Comparison of ENCODE assay signal across 14 cellular contexts in the genomic region with DNA sequence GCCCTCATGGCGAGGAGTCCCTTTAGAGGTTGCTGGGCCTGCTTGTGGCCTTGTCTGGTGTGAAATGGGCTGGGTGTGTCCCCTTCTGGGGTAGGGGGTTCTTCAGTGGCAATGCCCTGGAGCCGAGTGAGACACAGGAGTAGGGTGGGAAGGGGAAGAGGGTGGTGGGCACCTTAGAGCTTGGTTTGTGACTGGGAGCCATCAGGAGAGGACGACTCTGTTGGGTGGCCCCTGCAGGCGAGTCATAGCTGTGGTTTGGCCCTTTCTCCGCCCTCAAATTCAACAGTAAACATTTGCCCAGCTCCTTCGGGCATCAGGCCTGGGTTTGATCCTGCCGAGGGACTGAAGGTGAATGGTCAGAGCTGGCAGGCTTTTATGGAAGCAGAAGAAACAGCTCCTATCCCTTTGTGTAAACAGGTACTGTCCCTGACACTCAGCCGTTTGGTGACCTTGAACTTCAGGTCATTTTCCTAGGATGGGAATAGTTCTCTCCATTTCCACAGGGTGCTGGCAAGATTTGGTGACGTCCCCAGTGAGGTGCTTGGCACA. TPM values are rescaled to one million over a fixed set of nuclear protein-coding genes. Genes with fewer than 3 reads are reported as not detected.
DNase-seq lines count a peak whose midpoint lies in the region; ATAC-seq, FAIRE-seq and TF ChIP-seq lines count a peak whose summit lies in the region.
"Had no signal": no experiment of that assay in that cellular context is flagged by ENCODE, and none has a peak within 500 bp of the region (broad histone marks: within the 10 kb centered on the region; RNA-seq: fewer than 3 reads in every experiment).

No MANE protein-coding gene starts in this region.

- no peak for TF ChIP-seq POLR2A in GM12878 (IDR thresholded peaks at IDR 0.05; ENCODE audit: low read depth, low read length)

- ATAC-seq in CD4-positive, CD25-positive, alpha-beta regulatory T cell (ENCODE audit: low read depth in 2 of 2) = no peak
- no peak for ATAC-seq in GM12878
- no peak for ATAC-seq in naive thymus-derived CD8-positive, alpha-beta T cell
- ATAC-seq in GM21723 (IDR thresholded peaks at IDR 0.05; ENCODE audit: unreplicated experiment) = no peak
- ATAC-seq in HG03139 (IDR thresholded peaks at IDR 0.05; ENCODE audit: unreplicated experiment) = no peak

- no peak overlapping the region for H3K4me3 ChIP-seq in CD4-positive, CD25-positive, alpha-beta regulatory T cell (ENCODE audit: low read depth, low read length)
- no peak overlapping the region for H3K4me3 ChIP-seq in GM12878

- TF ChIP-seq CTCF in GM12878 (IDR thresholded peaks at IDR 0.05 in 2 of 3, conservative IDR thresholded peaks at IDR 0.05 in 1 of 3; ENCODE audit: control insufficient read depth in 2 of 3, extremely low read depth in 1 of 3, insufficient read depth in 1 of 3, low read depth in 3 of 3, low read length in 3 of 3) = no peak

- peak overlapping the region; percentile 48; the same call in 1 of the 2 replicates for H3K4me2 ChIP-seq in GM12878 (ENCODE audit: control insufficient read depth, insufficient read depth)

- no peaks in the 10 kb centered on the region for H3K9me3 ChIP-seq in CD4-positive, CD25-positive, alpha-beta regulatory T cell (ENCODE audit: control insufficient read depth in 2 of 2, low read length in 2 of 2)
- H3K9me3 ChIP-seq in GM12878 (replicated peaks; ENCODE audit: control insufficient read depth, insufficient read depth, low read length) = no peaks in the 10 kb centered on the region

- no peak overlapping the region for H3K27ac ChIP-seq in CD4-positive, CD25-positive, alpha-beta regulatory T cell (ENCODE audit: insufficient read depth, low read length, poor library complexity, severe bottlenecking)
- no peak overlapping the region for H3K27ac ChIP-seq in GM12878 (ENCODE audit: control insufficient read depth, insufficient read depth)

- peaks cover 22% of the 10 kb centered on the region for H3K4me1 ChIP-seq in CD4-positive, CD25-positive, alpha-beta regulatory T cell (ENCODE audit: control insufficient read depth, insufficient read depth, low read length, poor library complexity, severe bottlenecking)
- peaks cover 5% of the 10 kb centered on the region; the same call in 1 of the 2 replicates for H3K4me1 ChIP-seq in GM12878 (ENCODE audit: control insufficient read depth, insufficient read depth, low read length)

- 62% methylated on average over 9 of the region's 9 CpGs for WGBS in GM12878 (ENCODE audit: insufficient coverage, insufficient replicate concordance, low lambda C conversion rate, missing lambda C conversion rate)

- CTCF ChIA-PET in GM12878 (lab: Yijun Ruan, JAX) = interaction anchor here (1.1 to 1.6 kb wide), 2 partner anchors 25 to 171 kb away, joined by 3 read pairs; a partner anchor contains a TSS
- CTCF ChIA-PET in activated CD4-positive, alpha-beta memory T cell treated with anti-CD3 and anti-CD28 coated beads, Interleukin-2, amount 10 ng/mL, durations not matched to agents 7 days and 5 days (lab: Charles Lee) = no interaction called here

- no peaks in the 10 kb centered on the region for H3K27me3 ChIP-seq in CD4-positive, CD25-positive, alpha-beta regulatory T cell (ENCODE audit: control insufficient read depth, insufficient read depth, low read length)
- no peaks in the 10 kb centered on the region for H3K27me3 ChIP-seq in GM12878 (replicated peaks in 1 of 2; ENCODE audit: control insufficient read depth in 2 of 2, insufficient read depth in 2 of 2, low read length in 1 of 2)

- no peak for FAIRE-seq in GM12878 (lab: Jason Lieb, UNC)

- POLR2A ChIA-PET in GM12878 (lab: Charles Lee) = interaction anchor here (2.1 kb wide), 1 partner anchor 12 kb away, joined by 7 read pairs; a partner anchor contains a TSS
- POLR2A ChIA-PET in naive thymus-derived CD8-positive, alpha-beta T cell (lab: Charles Lee) = interaction anchor here (0.7 to 1.8 kb wide), 4 partner anchors 10 to 25 kb away, joined by 3 to 12 read pairs (median 6); a partner anchor contains a TSS
- POLR2A ChIA-PET in activated CD4-positive, alpha-beta memory T cell treated with anti-CD3 and anti-CD28 coated beads, Interleukin-2, amount 10 ng/mL, durations not matched to agents 7 days and 5 days (lab: Charles Lee) = interaction anchor here (0.9 to 1.5 kb wide), 5 partner anchors 10 to 306 kb away, joined by 3 to 6 read pairs (median 3); a partner anchor contains a TSS

- H2AFZ ChIP-seq in GM12878 (ENCODE audit: control insufficient read depth, low read depth, low read length) = no peak overlapping the region

- peaks cover 0 to 2% (median 0%) of the 10 kb centered on the region in 7 donors for H3K9me3 Mint-ChIP-seq in CD4-positive, CD25-positive, alpha-beta regulatory T cell
- H3K9me3 Mint-ChIP-seq in naive thymus-derived CD8-positive, alpha-beta T cell = no peaks in the 10 kb centered on the region
- H3K9me3 Mint-ChIP-seq in activated CD4-positive, alpha-beta memory T cell treated with anti-CD3 and anti-CD28 coated beads, Interleukin-2, amount 10 ng/mL, durations not matched to agents 7 days and 5 days = no peaks in the 10 kb centered on the region

- RAD21 ChIA-PET in GM12878 (lab: Charles Lee; ENCODE audit: unreplicated experiment) = no interaction called here

- TF ChIP-seq RAD21 in GM12878 (IDR thresholded peaks at IDR 0.05; ENCODE audit: insufficient read depth, low read depth, low read length) = no peak

- in situ Hi-C loops in GM12878 (cut with MboI) = no loop called here

- no peak overlapping the region for H3K27ac Mint-ChIP-seq in CD4-positive, CD25-positive, alpha-beta regulatory T cell
- H3K27ac Mint-ChIP-seq in naive thymus-derived CD8-positive, alpha-beta T cell = peak overlapping the region in 3 of 10 donors; percentile 52 to 77 (median 65)
- no peak overlapping the region for H3K27ac Mint-ChIP-seq in activated CD4-positive, alpha-beta memory T cell treated with anti-CD3 and anti-CD28 coated beads, Interleukin-2, amount 10 ng/mL, durations not matched to agents 7 days and 5 days

- TF ChIP-seq EP300 in GM12878 (IDR thresholded peaks at IDR 0.05; ENCODE audit: borderline replicate concordance in 1 of 2, control insufficient read depth in 1 of 2, low read depth in 2 of 2, low read length in 2 of 2) = no peak

- SMC1A ChIA-PET in GM12878 (lab: Charles Lee; ENCODE audit: uncharacterized antibody, unreplicated experiment) = interaction anchor here (1.6 kb wide), 1 partner anchor 26 kb away, joined by 3 read pairs; a partner anchor contains a TSS

- H3K4me3 Mint-ChIP-seq in CD4-positive, CD25-positive, alpha-beta regulatory T cell = peak overlapping the region; percentile 41 to 75 (median 72)
- H3K4me3 Mint-ChIP-seq in naive thymus-derived CD8-positive, alpha-beta T cell = peak overlapping the region in 6 of 10 donors; percentile 7 to 70 (median 24)
- H3K4me3 Mint-ChIP-seq in activated CD4-positive, alpha-beta memory T cell treated with anti-CD3 and anti-CD28 coated beads, Interleukin-2, amount 10 ng/mL, durations not matched to agents 7 days and 5 days = no peak overlapping the region

- H3K4me1 Mint-ChIP-seq in CD4-positive, CD25-positive, alpha-beta regulatory T cell = peaks cover 0 to 34% (median 7%) of the 10 kb centered on the region in 4 donors
- peaks cover 0 to 26% (median 13%) of the 10 kb centered on the region in 4 donors for H3K4me1 Mint-ChIP-seq in naive thymus-derived CD8-positive, alpha-beta T cell
- H3K4me1 Mint-ChIP-seq in activated CD4-positive, alpha-beta memory T cell treated with anti-CD3 and anti-CD28 coated beads, Interleukin-2, amount 10 ng/mL, durations not matched to agents 7 days and 5 days = peaks cover 22% of the 10 kb centered on the region

- H3K27me3 Mint-ChIP-seq in CD4-positive, CD25-positive, alpha-beta regulatory T cell = no peaks in the 10 kb centered on the region
- peaks cover 0 to 2% (median 0%) of the 10 kb centered on the region in 5 donors for H3K27me3 Mint-ChIP-seq in naive thymus-derived CD8-positive, alpha-beta T cell
- no peaks in the 10 kb centered on the region for H3K27me3 Mint-ChIP-seq in activated CD4-positive, alpha-beta memory T cell treated with anti-CD3 and anti-CD28 coated beads, Interleukin-2, amount 10 ng/mL, durations not matched to agents 7 days and 5 days

- peaks cover 27% of the 10 kb centered on the region for H3K79me2 ChIP-seq in GM12878 (ENCODE audit: control insufficient read depth, insufficient read depth, low read length)

- intact Hi-C loops in GM12878 (cut with micrococcal nuclease; ENCODE audit: unreplicated experiment) = no loop called here

- peaks cover 8% of the 10 kb centered on the region for H3K36me3 Mint-ChIP-seq in CD4-positive, CD25-positive, alpha-beta regulatory T cell
- H3K36me3 Mint-ChIP-seq in naive thymus-derived CD8-positive, alpha-beta T cell = peaks cover 0 to 41% (median 16%) of the 10 kb centered on the region in 3 donors
- peaks cover 8% of the 10 kb centered on the region for H3K36me3 Mint-ChIP-seq in activated CD4-positive, alpha-beta memory T cell treated with anti-CD3 and anti-CD28 coated beads, Interleukin-2, amount 10 ng/mL, durations not matched to agents 7 days and 5 days (ENCODE audit: low read depth)

- H3K36me3 ChIP-seq in CD4-positive, CD25-positive, alpha-beta regulatory T cell (ENCODE audit: control insufficient read depth, insufficient read depth, low read length) = peaks cover 34% of the 10 kb centered on the region
- H3K36me3 ChIP-seq in GM12878 (ENCODE audit: control insufficient read depth in 2 of 2, insufficient read depth in 2 of 2, low read length in 1 of 2) = peaks cover 4 to 17% of the 10 kb centered on the region in 2 experiments; a peak in 3 of 4 replicates

- no TSS peak for BruUV-seq in GM12878 (replicated peaks; lab: Mats Ljungman, UMichigan)

- H4K20me1 ChIP-seq in GM12878 (ENCODE audit: control insufficient read depth, insufficient read depth) = no peaks in the 10 kb centered on the region

- no peak for DNase-seq in CD4-positive, CD25-positive, alpha-beta regulatory T cell
- DNase-seq in HT-29 (ENCODE audit: low spot score) = peak; percentile 38
- DNase-seq in GM12878 (ENCODE audit: low read depth, low spot score) = no peak
- no peak for DNase-seq in naive thymus-derived CD8-positive, alpha-beta T cell
- no peak for DNase-seq in NOMO-1 treated with dmso at 0.1 percent for 144 hours (lab: John Stamatoyannopoulos, UW; ENCODE audit: unreplicated experiment)
- no peak for DNase-seq in activated CD4-positive, alpha-beta memory T cell treated with anti-CD3 and anti-CD28 coated beads, Interleukin-2, amount 10 ng/mL, durations not matched to agents 7 days and 5 days
- DNase-seq: aorta; DMS79; effector memory CD4-positive, alpha-beta T cell; MM.1S; NCI-H748 treated with DMSO at 0.1 percent for 48 hours; stimulated activated CD4-positive, alpha-beta T cell treated with anti-CD3 and anti-CD28 coated beads, Interleukin-15, amount 100 ng/mL, for 24 hours had no signal

- no peak overlapping the region for H3K9ac ChIP-seq in GM12878 (ENCODE audit: control insufficient read depth, insufficient read depth, low read length)

RNA-seq across cellular contexts. Expression of a gene that starts 2.9 kb away (rescaled TPM):
- 38.7 TPM for total RNA-seq in CD4-positive, CD25-positive, alpha-beta regulatory T cell
- 10 to 100 TPM; 11.6 to 15.7 (median 14.4) TPM for polyA plus RNA-seq in CD4-positive, CD25-positive, alpha-beta regulatory T cell
- total RNA-seq in HT-29 (2014; rRNA removed; shearing (Covaris generic)) = 83.8 and 87.2 TPM in 2 replicates
- 52.9 and 53.6 TPM in 2 replicates for total RNA-seq in GM12878 (2013; cell fraction: nucleolus; rRNA removed)
- total RNA-seq in GM12878 (2014; rRNA removed) = 26.0 and 36.5 TPM in 2 replicates
- 6.0 and 6.9 TPM in 2 replicates for total RNA-seq in GM12878 (2014; rRNA removed; fragmentation: Illumina TruSeq; extraction: Trizol)
- 27.8 and 33.2 TPM in 2 replicates for total RNA-seq in GM12878 (2021)
- polyA plus RNA-seq in GM12878 (2011; ENCODE audit: low read depth) = 3.8 TPM
- polyA plus RNA-seq in GM12878 (2011; rRNA removed) = 3.1 and 10.8 TPM in 2 replicates
- polyA plus RNA-seq in GM12878 (2011; cell fraction: cytosol; rRNA removed) = 11.5 and 28.4 TPM in 2 replicates
- polyA plus RNA-seq in GM12878 (2011; cell fraction: nucleus; rRNA removed) = 140 and 186 TPM in 2 replicates
- polyA plus RNA-seq in GM12878 (2012) = 14.9 and 18.6 TPM in 2 replicates
- 0.32 and 2.3 TPM in 2 replicates for polyA plus RNA-seq in GM12878 (2014; fragmentation: Illumina TruSeq; extraction: Trizol)
- 1 to 10 TPM in 1 of 2 experiments, under 1 TPM in 1; 0.23 to 2.1 TPM for polyA plus RNA-seq in GM12878 (2014; fragmentation: Nextera tagmentation; extraction: Ambion mirVana)
- polyA plus RNA-seq in GM12878 (2014; rRNA removed) = 26.7 and 34.0 TPM in 2 replicates
- polyA plus RNA-seq in GM12878 (2016; fragmentation: Nextera tagmentation; extraction: Ambion mirVana) = 10 to 100 TPM; 18.2 to 25.6 TPM
- polyA minus RNA-seq in GM12878 (2011; rRNA and poly(A)+ RNA removed) = 6.8 and 16.1 TPM in 2 replicates
- 7.1 and 8.9 TPM in 2 replicates for polyA minus RNA-seq in GM12878 (2011; cell fraction: cytosol; rRNA and poly(A)+ RNA removed)
- 28.9 and 32.5 TPM in 2 replicates for polyA minus RNA-seq in GM12878 (2011; cell fraction: nucleus; rRNA and poly(A)+ RNA removed)
- total RNA-seq in naive thymus-derived CD8-positive, alpha-beta T cell = 10 to 100 TPM; 39.5 to 41.2 TPM
- 10 to 100 TPM in 2 of 3 donors, 1 to 10 TPM in 1; 8.7 to 19.2 (median 10.9) TPM for polyA plus RNA-seq in naive thymus-derived CD8-positive, alpha-beta T cell
- 10 to 100 TPM; 26.3 to 29.4 TPM for total RNA-seq in activated CD4-positive, alpha-beta memory T cell treated with anti-CD3 and anti-CD28 coated beads, Interleukin-2, amount 10 ng/mL, durations not matched to agents 7 days and 5 days

RNA-seq across cellular contexts. Expression of a gene that starts 9.9 kb away (rescaled TPM):
- total RNA-seq in CD4-positive, CD25-positive, alpha-beta regulatory T cell = 0.37 TPM
- not detected for polyA plus RNA-seq in CD4-positive, CD25-positive, alpha-beta regulatory T cell
- total RNA-seq in HT-29 (2014; rRNA removed; shearing (Covaris generic)) = 0.99 and 3.1 TPM in 2 replicates
- 3.8 and 7.3 TPM in 2 replicates for total RNA-seq in GM12878 (2013; cell fraction: nucleolus; rRNA removed)
- total RNA-seq in GM12878 (2014; rRNA removed) (0.71 and 1.2 TPM in 2 replicates), GM12878 (2014; rRNA removed; fragmentation: Illumina TruSeq; extraction: Trizol) (0.22 and 0.23 TPM in 2 replicates), GM12878 (2021) (0.93 and 1.5 TPM in 2 replicates)
- not detected for polyA plus RNA-seq in GM12878 (2011; ENCODE audit: low read depth)
- polyA plus RNA-seq in GM12878 (2011; rRNA removed) (0.36 and 0.76 TPM in 2 replicates), GM12878 (2014; fragmentation: Illumina TruSeq; extraction: Trizol) (0.06 TPM in 1 of 2 replicates, not detected in the other), GM12878 (2014; fragmentation: Nextera tagmentation; extraction: Ambion mirVana) (under 1 TPM; 0.10 to 0.13 TPM), GM12878 (2014; rRNA removed) (0.79 and 1.7 TPM in 2 replicates), GM12878 (2016; fragmentation: Nextera tagmentation; extraction: Ambion mirVana) (under 1 TPM; 0.20 to 0.36 TPM)
- polyA plus RNA-seq in GM12878 (2011; cell fraction: cytosol; rRNA removed) = 0.88 and 2.8 TPM in 2 replicates
- polyA plus RNA-seq in GM12878 (2011; cell fraction: nucleus; rRNA removed) = 23.0 and 27.6 TPM in 2 replicates
- 0.26 and 0.46 TPM in 2 replicates for polyA plus RNA-seq in GM12878 (2012)
- polyA minus RNA-seq in GM12878 (2011; rRNA and poly(A)+ RNA removed) = 0.46 and 0.51 TPM in 2 replicates
- polyA minus RNA-seq in GM12878 (2011; cell fraction: cytosol; rRNA and poly(A)+ RNA removed) = 0.42 TPM in 1 of 2 replicates, not detected in the other
- 2.1 and 4.7 TPM in 2 replicates for polyA minus RNA-seq in GM12878 (2011; cell fraction: nucleus; rRNA and poly(A)+ RNA removed)
- total RNA-seq in naive thymus-derived CD8-positive, alpha-beta T cell = 1 to 10 TPM; 1.4 to 1.6 TPM
- polyA plus RNA-seq in naive thymus-derived CD8-positive, alpha-beta T cell = not detected
- 1 to 10 TPM; 2.0 to 2.3 TPM for total RNA-seq in activated CD4-positive, alpha-beta memory T cell treated with anti-CD3 and anti-CD28 coated beads, Interleukin-2, amount 10 ng/mL, durations not matched to agents 7 days and 5 days

RNA-seq across cellular contexts. Expression of a gene that starts 11.7 kb away (rescaled TPM):
- total RNA-seq in CD4-positive, CD25-positive, alpha-beta regulatory T cell = 14.2 TPM
- 10 to 100 TPM in 2 of 4 donors, 1 to 10 TPM in 2; 6.1 to 13.4 (median 8.8) TPM for polyA plus RNA-seq in CD4-positive, CD25-positive, alpha-beta regulatory T cell
- 82.0 and 98.7 TPM in 2 replicates for total RNA-seq in HT-29 (2014; rRNA removed; shearing (Covaris generic))
- total RNA-seq in GM12878 (2013; cell fraction: nucleolus; rRNA removed) = 13.3 and 13.5 TPM in 2 replicates
- total RNA-seq in GM12878 (2014; rRNA removed) (22.4 and 25.4 TPM in 2 replicates), GM12878 (2014; rRNA removed; fragmentation: Illumina TruSeq; extraction: Trizol) (9.4 and 10.8 TPM in 2 replicates), GM12878 (2021) (25.7 and 26.1 TPM in 2 replicates)
- polyA plus RNA-seq in GM12878 (2011; ENCODE audit: low read depth) = 2.5 TPM
- polyA plus RNA-seq in GM12878 (2011; rRNA removed) (4.1 and 6.4 TPM in 2 replicates), GM12878 (2014; fragmentation: Illumina TruSeq; extraction: Trizol) (2.2 and 5.6 TPM in 2 replicates), GM12878 (2014; fragmentation: Nextera tagmentation; extraction: Ambion mirVana) (1 to 10 TPM in 1 of 2 experiments, under 1 TPM in 1; 0.42 to 5.0 TPM), GM12878 (2014; rRNA removed) (28.0 and 34.9 TPM in 2 replicates), GM12878 (2016; fragmentation: Nextera tagmentation; extraction: Ambion mirVana) (10 to 100 TPM; 13.4 to 25.4 TPM)
- polyA plus RNA-seq in GM12878 (2011; cell fraction: cytosol; rRNA removed) = 7.4 and 14.2 TPM in 2 replicates
- 26.4 and 33.0 TPM in 2 replicates for polyA plus RNA-seq in GM12878 (2011; cell fraction: nucleus; rRNA removed)
- 7.3 and 9.3 TPM in 2 replicates for polyA plus RNA-seq in GM12878 (2012)
- polyA minus RNA-seq in GM12878 (2011; rRNA and poly(A)+ RNA removed) = 3.1 and 5.9 TPM in 2 replicates
- polyA minus RNA-seq in GM12878 (2011; cell fraction: cytosol; rRNA and poly(A)+ RNA removed) = 4.1 and 5.5 TPM in 2 replicates
- 9.1 and 16.8 TPM in 2 replicates for polyA minus RNA-seq in GM12878 (2011; cell fraction: nucleus; rRNA and poly(A)+ RNA removed)
- total RNA-seq in naive thymus-derived CD8-positive, alpha-beta T cell = 10 to 100 TPM; 22.8 to 28.1 TPM
- polyA plus RNA-seq in naive thymus-derived CD8-positive, alpha-beta T cell = 10 to 100 TPM in 2 of 3 donors, 1 to 10 TPM in 1; 8.7 to 17.7 (median 11.6) TPM
- total RNA-seq in activated CD4-positive, alpha-beta memory T cell treated with anti-CD3 and anti-CD28 coated beads, Interleukin-2, amount 10 ng/mL, durations not matched to agents 7 days and 5 days = 10 to 100 TPM; 17.9 to 19.2 TPM

RNA-seq across cellular contexts. Expression of a gene that starts 15.7 kb away (rescaled TPM):
- 10.9 TPM for total RNA-seq in CD4-positive, CD25-positive, alpha-beta regulatory T cell
- polyA plus RNA-seq in CD4-positive, CD25-positive, alpha-beta regulatory T cell = under 1 TPM in 2 of 4 donors, not detected in 2; 0.08 to 0.33 TPM
- total RNA-seq in HT-29 (2014; rRNA removed; shearing (Covaris generic)) = 33.6 and 34.6 TPM in 2 replicates
- 4.3 and 6.3 TPM in 2 replicates for total RNA-seq in GM12878 (2013; cell fraction: nucleolus; rRNA removed)
- total RNA-seq in GM12878 (2014; rRNA removed) (9.1 and 9.6 TPM in 2 replicates), GM12878 (2014; rRNA removed; fragmentation: Illumina TruSeq; extraction: Trizol) (1.5 and 2.7 TPM in 2 replicates), GM12878 (2021) (5.3 and 5.8 TPM in 2 replicates)
- 0.43 TPM for polyA plus RNA-seq in GM12878 (2011; ENCODE audit: low read depth)
- polyA plus RNA-seq in GM12878 (2011; rRNA removed) (0.66 and 1.5 TPM in 2 replicates), GM12878 (2014; fragmentation: Illumina TruSeq; extraction: Trizol) (1.5 TPM in 1 of 2 replicates, not detected in the other), GM12878 (2014; fragmentation: Nextera tagmentation; extraction: Ambion mirVana) (under 1 TPM in 1 of 2 experiments, not detected in 1; 0.58 TPM), GM12878 (2014; rRNA removed) (7.5 and 11.6 TPM in 2 replicates), GM12878 (2016; fragmentation: Nextera tagmentation; extraction: Ambion mirVana) (1 to 10 TPM in 1 of 2 experiments, under 1 TPM in 1; 0.84 to 1.1 TPM)
- 1.2 and 9.8 TPM in 2 replicates for polyA plus RNA-seq in GM12878 (2011; cell fraction: cytosol; rRNA removed)
- 34.9 and 41.5 TPM in 2 replicates for polyA plus RNA-seq in GM12878 (2011; cell fraction: nucleus; rRNA removed)
- 4.2 and 7.4 TPM in 2 replicates for polyA plus RNA-seq in GM12878 (2012)
- 0.44 and 1.7 TPM in 2 replicates for polyA minus RNA-seq in GM12878 (2011; rRNA and poly(A)+ RNA removed)
- 2.4 and 4.0 TPM in 2 replicates for polyA minus RNA-seq in GM12878 (2011; cell fraction: cytosol; rRNA and poly(A)+ RNA removed)
- polyA minus RNA-seq in GM12878 (2011; cell fraction: nucleus; rRNA and poly(A)+ RNA removed) = 5.4 and 10.9 TPM in 2 replicates
- 10 to 100 TPM; 26.7 to 27.0 TPM for total RNA-seq in naive thymus-derived CD8-positive, alpha-beta T cell
- polyA plus RNA-seq in naive thymus-derived CD8-positive, alpha-beta T cell = under 1 TPM in 2 of 3 donors, not detected in 1; 0.11 to 0.23 TPM
- total RNA-seq in activated CD4-positive, alpha-beta memory T cell treated with anti-CD3 and anti-CD28 coated beads, Interleukin-2, amount 10 ng/mL, durations not matched to agents 7 days and 5 days = 10 to 100 TPM; 10.3 to 12.5 TPM

RNA-seq across cellular contexts. Expression of a gene that starts 21.1 kb away (rescaled TPM):
- 23.5 TPM for total RNA-seq in CD4-positive, CD25-positive, alpha-beta regulatory T cell
- polyA plus RNA-seq in CD4-positive, CD25-positive, alpha-beta regulatory T cell = 10 to 100 TPM; 20.9 to 31.1 (median 24.3) TPM
- 98.9 and 117 TPM in 2 replicates for total RNA-seq in HT-29 (2014; rRNA removed; shearing (Covaris generic))
- 15.8 and 21.1 TPM in 2 replicates for total RNA-seq in GM12878 (2013; cell fraction: nucleolus; rRNA removed)
- total RNA-seq in GM12878 (2014; rRNA removed) (72.0 and 80.9 TPM in 2 replicates), GM12878 (2014; rRNA removed; fragmentation: Illumina TruSeq; extraction: Trizol) (9.8 and 11.0 TPM in 2 replicates), GM12878 (2021) (73.7 and 75.4 TPM in 2 replicates)
- polyA plus RNA-seq in GM12878 (2011; ENCODE audit: low read depth) = 18.7 TPM
- polyA plus RNA-seq in GM12878 (2011; rRNA removed) (22.4 and 53.0 TPM in 2 replicates), GM12878 (2014; fragmentation: Illumina TruSeq; extraction: Trizol) (5.7 and 29.1 TPM in 2 replicates), GM12878 (2014; fragmentation: Nextera tagmentation; extraction: Ambion mirVana) (1 to 10 TPM; 1.0 to 6.3 TPM), GM12878 (2014; rRNA removed) (114 and 124 TPM in 2 replicates), GM12878 (2016; fragmentation: Nextera tagmentation; extraction: Ambion mirVana) (100 to 1,000 TPM; 111 to 114 TPM)
- 86.9 and 147 TPM in 2 replicates for polyA plus RNA-seq in GM12878 (2011; cell fraction: cytosol; rRNA removed)
- polyA plus RNA-seq in GM12878 (2011; cell fraction: nucleus; rRNA removed) = 223 and 241 TPM in 2 replicates
- 50.5 and 56.3 TPM in 2 replicates for polyA plus RNA-seq in GM12878 (2012)
- polyA minus RNA-seq in GM12878 (2011; rRNA and poly(A)+ RNA removed) = 38.3 and 68.1 TPM in 2 replicates
- polyA minus RNA-seq in GM12878 (2011; cell fraction: cytosol; rRNA and poly(A)+ RNA removed) = 23.7 and 33.5 TPM in 2 replicates
- polyA minus RNA-seq in GM12878 (2011; cell fraction: nucleus; rRNA and poly(A)+ RNA removed) = 71.9 and 106 TPM in 2 replicates
- 10 to 100 TPM; 49.3 to 53.2 TPM for total RNA-seq in naive thymus-derived CD8-positive, alpha-beta T cell
- polyA plus RNA-seq in naive thymus-derived CD8-positive, alpha-beta T cell = 10 to 100 TPM; 29.9 to 40.4 (median 30.1) TPM
- 10 to 100 TPM; 32.6 to 33.7 TPM for total RNA-seq in activated CD4-positive, alpha-beta memory T cell treated with anti-CD3 and anti-CD28 coated beads, Interleukin-2, amount 10 ng/mL, durations not matched to agents 7 days and 5 days
